In the genomic region with DNA sequence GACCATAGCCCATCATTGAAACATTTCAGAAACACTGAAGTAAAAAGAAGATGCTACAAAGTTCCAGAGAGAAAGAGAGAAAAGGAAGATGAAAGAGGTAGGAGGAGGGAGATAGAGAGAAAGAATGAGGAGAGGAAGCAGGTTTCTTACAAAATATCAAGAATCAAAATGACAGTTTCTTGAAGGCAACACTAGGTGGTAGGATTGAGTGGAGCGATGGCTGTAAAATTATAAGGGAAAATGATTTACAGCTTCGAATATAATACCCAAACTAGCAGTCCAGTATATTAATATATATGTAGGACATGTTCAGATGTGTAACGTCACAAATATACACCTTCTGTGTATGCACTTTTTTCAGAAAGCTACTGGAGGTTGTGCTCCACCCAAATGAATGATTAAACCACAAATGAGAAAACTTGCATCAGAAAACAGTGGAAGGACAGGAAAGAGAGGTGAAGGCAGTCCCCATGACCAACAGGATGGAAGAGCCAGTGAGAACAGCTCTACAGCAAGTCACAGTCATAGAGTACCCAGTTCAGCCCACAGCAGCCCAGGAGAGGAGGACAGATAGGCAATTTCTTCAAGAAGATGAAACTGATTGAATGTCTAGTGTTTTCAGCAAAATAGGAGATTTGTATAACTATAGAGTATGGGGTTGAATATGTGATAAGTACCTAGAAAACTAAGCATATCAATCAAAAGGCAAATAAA, we compare ENCODE assay signal across 14 cellular contexts.
DNase-seq lines count a peak whose midpoint lies in the region; ATAC-seq, FAIRE-seq and TF ChIP-seq lines count a peak whose summit lies in the region.
"Had no signal": no experiment of that assay in that cellular context is flagged by ENCODE, and none has a peak within 500 bp of the region (broad histone marks: within the 10 kb centered on the region; RNA-seq: fewer than 3 reads in every experiment).

No MANE protein-coding gene starts in this region.

- H3K36me3 ChIP-seq in Loucy (ENCODE audit: insufficient read depth, low read length) (no peaks in the 10 kb centered on the region), bronchial epithelial cell (ENCODE audit: control insufficient read depth, insufficient read depth, low read length) (no peaks in the 10 kb centered on the region)

- peaks cover 9% of the 10 kb centered on the region for H3K27me3 ChIP-seq in Loucy (ENCODE audit: insufficient read depth, low read length, poor library complexity, severe bottlenecking)
- H3K27me3 ChIP-seq in bronchial epithelial cell (ENCODE audit: control insufficient read depth, insufficient read depth, low read length): no peaks in the 10 kb centered on the region

- H3F3A ChIP-seq in Loucy (ENCODE audit: low read depth): no peaks in the 10 kb centered on the region

- H4K20me1 ChIP-seq in Loucy (ENCODE audit: insufficient read depth, low read length, poor library complexity, severe bottlenecking): no peaks in the 10 kb centered on the region

- peaks cover 13% of the 10 kb centered on the region for H3K4me1 ChIP-seq in Loucy (ENCODE audit: insufficient read depth, low read length, poor library complexity, severe bottlenecking)
- H3K4me1 ChIP-seq: parathyroid adenoma had no signal

- no peak for DNase-seq in activated T-cell treated with anti-CD3 and anti-CD28 coated beads, Interleukin-2, amount 50 U/mL, for 24 hours
- DNase-seq in activated T-cell treated with anti-CD3 and anti-CD28 coated beads, Interleukin-2, amount 50 U/mL, for 48 hours: no peak
- peak; percentile 4 for DNase-seq in bronchial epithelial cell (ENCODE audit: low read depth)
- DNase-seq in NOMO-1 (lab: John Stamatoyannopoulos, UW; ENCODE audit: unreplicated experiment in 2 of 2): no peak
- DNase-seq: activated CD8-positive, alpha-beta memory T cell treated with anti-CD3 and anti-CD28 coated beads for 24 hours; NCI-H1930; trophoblast cell had no signal

- no peaks in the 10 kb centered on the region for H3K9me3 ChIP-seq in Loucy (ENCODE audit: insufficient read depth, low read depth, low read length)

- no peaks in the 10 kb centered on the region for H3K36me3 Mint-ChIP-seq in activated T-cell treated with anti-CD3 and anti-CD28 coated beads, Interleukin-2, amount 50 U/mL, for 24 hours (ENCODE audit: low read depth)
- H3K36me3 Mint-ChIP-seq in stimulated activated memory B cell treated with anti-CD40 and anti-IgM and Interleukin-4, amounts not matched to agents 10 μg/mL and 1 μg/mL and 100 μg/mL, for 72 hours: peaks cover 20% of the 10 kb centered on the region

- peaks cover 3% of the 10 kb centered on the region for H3K27me3 Mint-ChIP-seq in activated T-cell treated with anti-CD3 and anti-CD28 coated beads, Interleukin-2, amount 50 U/mL, for 24 hours
- no peaks in the 10 kb centered on the region for H3K27me3 Mint-ChIP-seq in stimulated activated memory B cell treated with anti-CD40 and anti-IgM and Interleukin-4, amounts not matched to agents 10 μg/mL and 1 μg/mL and 100 μg/mL, for 72 hours

- H3K9me2 ChIP-seq in Loucy (replicated peaks; ENCODE audit: low read depth, low read length): no peaks in the 10 kb centered on the region

- H3K9me3 Mint-ChIP-seq in activated T-cell treated with anti-CD3 and anti-CD28 coated beads, Interleukin-2, amount 50 U/mL, for 24 hours: no peaks in the 10 kb centered on the region
- H3K9me3 Mint-ChIP-seq in stimulated activated memory B cell treated with anti-CD40 and anti-IgM and Interleukin-4, amounts not matched to agents 10 μg/mL and 1 μg/mL and 100 μg/mL, for 72 hours: peaks cover 21% of the 10 kb centered on the region

- H3K4me1 Mint-ChIP-seq in activated T-cell treated with anti-CD3 and anti-CD28 coated beads, Interleukin-2, amount 50 U/mL, for 24 hours (ENCODE audit: low read depth): peaks cover 36% of the 10 kb centered on the region
- peaks cover 57% of the 10 kb centered on the region for H3K4me1 Mint-ChIP-seq in stimulated activated memory B cell treated with anti-CD40 and anti-IgM and Interleukin-4, amounts not matched to agents 10 μg/mL and 1 μg/mL and 100 μg/mL, for 72 hours

- ATAC-seq in stimulated activated memory B cell treated with anti-CD40 and anti-IgM and Interleukin-4, amounts not matched to agents 10 μg/mL and 1 μg/mL and 100 μg/mL, for 72 hours: no peak
- ATAC-seq in GM21786 (IDR thresholded peaks at IDR 0.05; ENCODE audit: unreplicated experiment) (no peak), GM19452 (IDR thresholded peaks at IDR 0.05; ENCODE audit: unreplicated experiment) (no peak)
- ATAC-seq: left lobe of liver had no signal

- peak overlapping the region; percentile 22 for H3K27ac Mint-ChIP-seq in activated T-cell treated with anti-CD3 and anti-CD28 coated beads, Interleukin-2, amount 50 U/mL, for 24 hours
- peak overlapping the region; percentile 33 for H3K27ac Mint-ChIP-seq in stimulated activated memory B cell treated with anti-CD40 and anti-IgM and Interleukin-4, amounts not matched to agents 10 μg/mL and 1 μg/mL and 100 μg/mL, for 72 hours

- no peak overlapping the region for H3K4me3 Mint-ChIP-seq in activated T-cell treated with anti-CD3 and anti-CD28 coated beads, Interleukin-2, amount 50 U/mL, for 24 hours
- H3K4me3 Mint-ChIP-seq in stimulated activated memory B cell treated with anti-CD40 and anti-IgM and Interleukin-4, amounts not matched to agents 10 μg/mL and 1 μg/mL and 100 μg/mL, for 72 hours: no peak overlapping the region

- H2AFZ ChIP-seq in Loucy (ENCODE audit: low read length): peak overlapping the region; percentile 70
- H2AFZ ChIP-seq: parathyroid adenoma had no signal

- H3K4me3 ChIP-seq in Loucy (ENCODE audit: low read length, poor library complexity, severe bottlenecking) (peak overlapping the region; percentile 52), bronchial epithelial cell (ENCODE audit: low read depth, low read length) (no peak overlapping the region)

- no peaks in the 10 kb centered on the region for H3K79me2 ChIP-seq in Loucy (ENCODE audit: insufficient read depth, low read length)
- H3K79me2 ChIP-seq: parathyroid adenoma had no signal

- H3K9ac ChIP-seq in Loucy (ENCODE audit: low read depth, low read length, poor library complexity, severe bottlenecking): no peak overlapping the region
- H3K9ac ChIP-seq: parathyroid adenoma had no signal

- TF ChIP-seq CTCF in Loucy (conservative IDR thresholded peaks at IDR 0.05; ENCODE audit: low read length) (peak; percentile 58), bronchial epithelial cell (IDR thresholded peaks at IDR 0.05; ENCODE audit: insufficient read depth, low read length, severe bottlenecking) (peak; percentile 7)

- H3K4me2 ChIP-seq in Loucy (ENCODE audit: low read depth, low read length, poor library complexity, severe bottlenecking): peak overlapping the region; percentile 21

- no peak for FAIRE-seq in bronchial epithelial cell (lab: Jason Lieb, UNC)
- FAIRE-seq: GM12892 had no signal
